In the genomic region with DNA sequence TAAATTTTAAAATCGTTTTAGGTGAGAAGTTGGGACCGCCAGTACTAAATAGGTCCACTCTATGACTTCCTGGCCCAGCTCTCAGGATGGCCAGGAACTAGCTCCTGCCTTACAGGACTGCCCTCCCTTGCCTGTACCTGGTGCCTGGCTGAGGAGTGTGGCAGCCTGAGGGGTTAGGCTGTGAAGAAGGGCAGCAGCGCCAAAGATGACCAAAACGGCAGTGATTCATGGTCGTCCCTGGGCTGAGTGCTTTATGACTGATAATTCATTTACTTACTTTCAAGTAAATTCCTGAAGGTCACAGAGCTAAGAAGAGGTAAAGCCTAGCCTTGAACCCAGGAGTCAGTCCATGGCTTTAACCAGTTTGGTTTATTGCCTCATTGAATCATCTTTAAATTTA, we compare ENCODE assay signal across 24 cellular contexts.
"Had no signal": no experiment of that assay in that cellular context is flagged by ENCODE, and none has a peak within 500 bp of the region (broad histone marks: within the 10 kb centered on the region; RNA-seq: fewer than 3 reads in every experiment).

No MANE protein-coding gene starts in this region.

- H3K4me3 ChIP-seq: body of pancreas, dorsolateral prefrontal cortex, gastrocnemius medialis, transverse colon had no signal

- H3K4me2 ChIP-seq: SK-N-SH had no signal

- DNase-seq: activated CD4-positive, alpha-beta memory T cell treated with anti-CD3 and anti-CD28 coated beads, Interleukin-2, amount 10 ng/mL, durations not matched to agents 7 days and 5 days; activated CD4-positive, alpha-beta T cell treated with anti-CD3 and anti-CD28 coated beads for 48 hours; activated CD4-positive, CD25-positive, alpha-beta regulatory T cell; activated naive CD4-positive, alpha-beta T cell; activated naive CD8-positive, alpha-beta T cell treated with anti-CD3 and anti-CD28 coated beads for 36 hours; activated T-cell treated with anti-CD3 and anti-CD28 coated beads, Interleukin-2, amount 50 U/mL, for 1 hour; amygdala; caudate nucleus; dorsolateral prefrontal cortex; endodermal cell; gastrocnemius medialis; mesendoderm; naive thymus-derived CD4-positive, alpha-beta T cell; posterior cingulate gyrus; retina; SK-N-SH; stimulated activated CD4-positive, alpha-beta T cell treated with anti-CD3 and anti-CD28 coated beads, Interleukin-2, amount 100 ng/mL, for 24 hours; stimulated activated naive CD8-positive, alpha-beta T cell treated with anti-CD3 and anti-CD28 coated beads, Interleukin-15, Interleukin-2, amounts not matched to agents 100 U/mL and 50 U/mL, for 24 hours; T-cell; T-helper 9 cell; transverse colon had no signal

- H3K27ac ChIP-seq: body of pancreas, neutrophil, transverse colon had no signal

- H3K9me3 Mint-ChIP-seq: activated CD4-positive, alpha-beta memory T cell treated with anti-CD3 and anti-CD28 coated beads, Interleukin-2, amount 10 ng/mL, durations not matched to agents 7 days and 5 days; activated T-helper 17 cell treated with anti-CD3 and anti-CD28 coated beads, Interleukin-2, amount 50 U/mL, for 72 hours; endodermal cell; T-cell had no signal

- H3K27me3 Mint-ChIP-seq: activated CD4-positive, alpha-beta memory T cell treated with anti-CD3 and anti-CD28 coated beads, Interleukin-2, amount 10 ng/mL, durations not matched to agents 7 days and 5 days; activated naive CD8-positive, alpha-beta T cell treated with anti-CD3 and anti-CD28 coated beads for 36 hours; activated T-helper 17 cell treated with anti-CD3 and anti-CD28 coated beads, Interleukin-2, amount 50 U/mL, for 72 hours; naive thymus-derived CD4-positive, alpha-beta T cell; T-cell had no signal

- H3K36me3 ChIP-seq: transverse colon had no signal

- H3K27ac Mint-ChIP-seq: activated CD4-positive, alpha-beta memory T cell treated with anti-CD3 and anti-CD28 coated beads, Interleukin-2, amount 10 ng/mL, durations not matched to agents 7 days and 5 days; activated naive CD8-positive, alpha-beta T cell treated with anti-CD3 and anti-CD28 coated beads for 36 hours; activated T-helper 17 cell treated with anti-CD3 and anti-CD28 coated beads, Interleukin-2, amount 50 U/mL, for 72 hours; endodermal cell; naive thymus-derived CD4-positive, alpha-beta T cell; T-cell had no signal

- H3K4me3 Mint-ChIP-seq: activated CD4-positive, alpha-beta memory T cell treated with anti-CD3 and anti-CD28 coated beads, Interleukin-2, amount 10 ng/mL, durations not matched to agents 7 days and 5 days; activated naive CD8-positive, alpha-beta T cell treated with anti-CD3 and anti-CD28 coated beads for 36 hours; activated T-helper 17 cell treated with anti-CD3 and anti-CD28 coated beads, Interleukin-2, amount 50 U/mL, for 72 hours; endodermal cell; T-cell had no signal

- H3K9ac ChIP-seq: SK-N-SH had no signal

- H3K4me1 ChIP-seq: body of pancreas had no signal

- H3K27me3 ChIP-seq: body of pancreas, dorsolateral prefrontal cortex, gastrocnemius medialis, neutrophil, transverse colon had no signal

- H3K9me3 ChIP-seq: body of pancreas, gastrocnemius medialis, neutrophil, SK-N-SH, transverse colon had no signal

- ATAC-seq: activated T-helper 17 cell treated with anti-CD3 and anti-CD28 coated beads, Interleukin-2, amount 50 U/mL, for 72 hours; gastrocnemius medialis; naive thymus-derived CD4-positive, alpha-beta T cell; stimulated activated naive CD8-positive, alpha-beta T cell treated with anti-CD3 and anti-CD28 coated beads, Interleukin-15, Interleukin-2, amounts not matched to agents 100 U/mL and 50 U/mL, for 24 hours; T-cell had no signal
